In genomic region chr2:232487385-232488096, GRCh38 we compare ENCODE assay signal across 11 cellular contexts. TPM values are rescaled to one million over a fixed set of nuclear protein-coding genes. Genes with fewer than 3 reads are reported as not detected.
DNase-seq lines count a peak whose midpoint lies in the region; ATAC-seq and TF ChIP-seq lines count a peak whose summit lies in the region.
"Had no signal": no experiment of that assay in that cellular context is flagged by ENCODE, and none has a peak within 500 bp of the region (broad histone marks: within the 10 kb centered on the region; RNA-seq: fewer than 3 reads in every experiment).

ECEL1 (minus strand) TSS chr2:232487834; CDS start chr2:232486653, 1,181 bp downstream.

- H3K27me3 ChIP-seq in Peyer's patch (peaks cover 0 to 30% of the 10 kb centered on the region in 2 donors), iPS-15b (ENCODE audit: control insufficient read depth, insufficient read depth, low read length) (peaks cover 53% of the 10 kb centered on the region)

- no peak within 1 kb of the TSS for H3K27ac Mint-ChIP-seq in activated CD4-positive, alpha-beta T cell treated with anti-CD3 and anti-CD28 coated beads for 36 hours
- peak within 1 kb of the TSS; percentile 75 for H3K27ac Mint-ChIP-seq in stimulated activated naive B cell treated with anti-CD40 and anti-IgM and Interleukin-4, amounts not matched to agents 10 μg/mL and 1 μg/mL and 100 μg/mL, for 72 hours

- H3K27me3 Mint-ChIP-seq in activated CD4-positive, alpha-beta T cell treated with anti-CD3 and anti-CD28 coated beads for 36 hours, result peaks cover 31% of the 10 kb centered on the region
- H3K27me3 Mint-ChIP-seq in stimulated activated naive B cell treated with anti-CD40 and anti-IgM and Interleukin-4, amounts not matched to agents 10 μg/mL and 1 μg/mL and 100 μg/mL, for 72 hours, result peaks cover 54 to 84% of the 10 kb centered on the region in 2 donors

- H3K4me1 ChIP-seq in Peyer's patch, result peaks cover 0 to 20% (median 9%) of the 10 kb centered on the region in 4 donors
- H3K4me1 ChIP-seq in iPS-15b (ENCODE audit: control insufficient read depth, insufficient read depth, low read length), result peaks cover 6% of the 10 kb centered on the region
- H3K4me1 ChIP-seq: BE2C had no signal

- POLR2A ChIA-PET in activated CD4-positive, alpha-beta T cell treated with anti-CD3 and anti-CD28 coated beads for 36 hours (lab: Charles Lee), result no interaction called here

- intact Hi-C loops in activated CD4-positive, alpha-beta T cell treated with anti-CD3 and anti-CD28 coated beads for 36 hours (cut with DNase I, micrococcal nuclease), result no loop called here

- H3K4me3 Mint-ChIP-seq in activated CD4-positive, alpha-beta T cell treated with anti-CD3 and anti-CD28 coated beads for 36 hours, result no peak within 1 kb of the TSS
- H3K4me3 Mint-ChIP-seq in stimulated activated naive B cell treated with anti-CD40 and anti-IgM and Interleukin-4, amounts not matched to agents 10 μg/mL and 1 μg/mL and 100 μg/mL, for 72 hours, result peak within 1 kb of the TSS; percentile 52 to 54

- H3K36me3 Mint-ChIP-seq in activated CD4-positive, alpha-beta T cell treated with anti-CD3 and anti-CD28 coated beads for 36 hours (ENCODE audit: low read depth), result no peaks in the 10 kb centered on the region
- H3K36me3 Mint-ChIP-seq in stimulated activated naive B cell treated with anti-CD40 and anti-IgM and Interleukin-4, amounts not matched to agents 10 μg/mL and 1 μg/mL and 100 μg/mL, for 72 hours, result no peaks in the 10 kb centered on the region

- no peaks in the 10 kb centered on the region for H3K9me3 Mint-ChIP-seq in activated CD4-positive, alpha-beta T cell treated with anti-CD3 and anti-CD28 coated beads for 36 hours (ENCODE audit: low read depth)
- no peaks in the 10 kb centered on the region for H3K9me3 Mint-ChIP-seq in stimulated activated naive B cell treated with anti-CD40 and anti-IgM and Interleukin-4, amounts not matched to agents 10 μg/mL and 1 μg/mL and 100 μg/mL, for 72 hours

- CTCF ChIA-PET in activated CD4-positive, alpha-beta T cell treated with anti-CD3 and anti-CD28 coated beads for 36 hours (lab: Charles Lee), result interaction anchor here (0.7 kb wide), 1 partner anchor 154 kb away, joined by 3 read pairs; no protein-coding TSS in a partner anchor

- no peak within 1 kb of the TSS for H3K27ac ChIP-seq in Peyer's patch

- peak; percentile 34 for DNase-seq in activated CD4-positive, alpha-beta T cell treated with anti-CD3 and anti-CD28 coated beads for 36 hours
- DNase-seq in activated CD4-positive, alpha-beta T cell treated with anti-CD3 and anti-CD28 coated beads for 48 hours, result no peak
- DNase-seq in Peyer's patch (peak in 1 of 3 donors; percentile 42), SW 1271 (lab: John Stamatoyannopoulos, UW) (no peak), C1 segment of cervical spinal cord (lab: John Stamatoyannopoulos, UW) (no peak)
- DNase-seq in stimulated activated naive B cell treated with anti-CD40 and anti-IgM and Interleukin-4, amounts not matched to agents 10 μg/mL and 1 μg/mL and 100 μg/mL, for 72 hours, result no peak
- DNase-seq: NCI-H1048 had no signal

- H3K36me3 ChIP-seq in Peyer's patch (no peaks in the 10 kb centered on the region), iPS-15b (ENCODE audit: control insufficient read depth, insufficient read depth, low read length) (peaks cover 1% of the 10 kb centered on the region)
- H3K36me3 ChIP-seq: BE2C had no signal

- no peak for TF ChIP-seq POLR2A in Peyer's patch (IDR thresholded peaks at IDR 0.05)

- TF ChIP-seq CTCF in Peyer's patch (IDR thresholded peaks at IDR 0.05), result no peak

- no peak within 1 kb of the TSS for H3K9ac ChIP-seq in iPS-15b (ENCODE audit: low read depth, low read length)

- H3K9me3 ChIP-seq in Peyer's patch (no peaks in the 10 kb centered on the region), iPS-15b (ENCODE audit: control insufficient read depth, insufficient read depth, low read length) (no peaks in the 10 kb centered on the region)
- H3K9me3 ChIP-seq: BE2C had no signal

- peaks cover 3% of the 10 kb centered on the region for H3K4me1 Mint-ChIP-seq in activated CD4-positive, alpha-beta T cell treated with anti-CD3 and anti-CD28 coated beads for 36 hours
- H3K4me1 Mint-ChIP-seq in stimulated activated naive B cell treated with anti-CD40 and anti-IgM and Interleukin-4, amounts not matched to agents 10 μg/mL and 1 μg/mL and 100 μg/mL, for 72 hours, result peaks cover 10 to 15% of the 10 kb centered on the region in 2 donors

- ATAC-seq in activated CD4-positive, alpha-beta T cell treated with anti-CD3 and anti-CD28 coated beads for 36 hours, result peak; percentile 25
- peak in 1 of 2 donors; percentile 27 for ATAC-seq in stimulated activated naive B cell treated with anti-CD40 and anti-IgM and Interleukin-4, amounts not matched to agents 10 μg/mL and 1 μg/mL and 100 μg/mL, for 72 hours (replicated peaks)
- ATAC-seq in HG02678 (IDR thresholded peaks at IDR 0.05; ENCODE audit: unreplicated experiment), result no peak

- H3K4me3 ChIP-seq in Peyer's patch (peak within 1 kb of the TSS in 3 of 4 donors; percentile 6 to 32 (median 14)), iPS-15b (ENCODE audit: low read depth, low read length) (peak within 1 kb of the TSS; percentile 41)

RNA-seq across cellular contexts. Expression of gene ECEL1, which starts in this region (rescaled TPM):
- total RNA-seq in activated CD4-positive, alpha-beta T cell treated with anti-CD3 and anti-CD28 coated beads for 36 hours, result under 1 TPM; 0.19 to 0.23 TPM
- not detected for total RNA-seq in Peyer's patch
- total RNA-seq: glomerular endothelial cell had no signal

Comparison
In these comparisons a context has a peak if more than half of its experiments do, and no peak if none do; other contexts are left out.
1. Peak in DNase-seq and ATAC-seq in activated CD4-positive, alpha-beta T cell treated with anti-CD3 and anti-CD28 coated beads for 36 hours; RNA of the gene not detected or under 1 TPM.